ENCODE assay signal across 18 cellular contexts in the genomic region with DNA sequence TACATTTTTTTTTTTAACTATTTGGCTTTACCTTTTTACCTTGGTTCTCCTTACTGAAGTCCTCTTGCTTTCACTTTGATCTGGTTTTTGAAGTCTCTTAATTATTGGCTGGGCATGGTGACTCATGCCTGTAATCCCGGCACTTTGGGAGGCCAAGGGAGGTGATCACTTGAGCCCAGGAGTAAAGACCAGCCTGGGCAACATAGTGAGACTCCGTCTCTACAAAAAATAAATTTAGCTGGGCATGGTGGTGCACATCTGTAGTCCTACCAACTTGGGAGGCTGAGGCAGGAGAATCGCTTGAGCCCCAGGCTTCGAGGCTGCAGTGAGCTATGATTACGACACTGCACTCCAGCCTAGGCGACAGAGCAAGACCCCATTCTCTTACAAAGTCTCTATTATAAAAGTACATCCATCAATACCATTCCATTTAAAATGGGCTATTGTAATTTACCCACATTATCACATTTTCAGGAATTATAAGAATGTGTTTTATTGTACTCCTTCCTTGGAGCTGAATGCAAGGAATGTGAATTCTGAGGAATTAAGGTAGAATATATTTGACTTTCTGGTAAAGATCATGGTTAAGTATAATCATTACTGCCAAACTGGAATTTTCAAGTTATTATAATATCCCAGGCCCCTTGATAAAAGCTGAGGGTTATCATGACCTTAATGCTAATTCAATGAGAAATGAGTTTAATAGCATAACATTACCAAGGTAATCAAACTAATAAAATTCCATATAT. TPM values are rescaled to one million over a fixed set of nuclear protein-coding genes. Genes with fewer than 3 reads are reported as not detected.
DNase-seq lines count a peak whose midpoint lies in the region; TF ChIP-seq lines count a peak whose summit lies in the region.
"Had no signal": no experiment of that assay in that cellular context is flagged by ENCODE, and none has a peak within 500 bp of the region (broad histone marks: within the 10 kb centered on the region; RNA-seq: fewer than 3 reads in every experiment).

No MANE protein-coding gene starts in this region.

- peaks cover 66% of the 10 kb centered on the region for H3K4me1 Mint-ChIP-seq in activated naive CD4-positive, alpha-beta T cell treated with anti-CD3 and anti-CD28 coated beads, Interleukin-2, amount 50 U/mL, for 24 hours
- peaks cover 15% of the 10 kb centered on the region for H3K4me1 Mint-ChIP-seq in type B pancreatic cell (ENCODE audit: unreplicated experiment)

- no peak for TF ChIP-seq CTCF in fibroblast of villous mesenchyme (IDR thresholded peaks at IDR 0.05; ENCODE audit: insufficient read depth, low read depth, low read length)
- TF ChIP-seq CTCF in type B pancreatic cell (conservative IDR thresholded peaks at IDR 0.05): no peak
- TF ChIP-seq CTCF in ascending aorta (IDR thresholded peaks at IDR 0.05): no peak

- no peaks in the 10 kb centered on the region for H3K9me3 Mint-ChIP-seq in activated naive CD4-positive, alpha-beta T cell treated with anti-CD3 and anti-CD28 coated beads, Interleukin-2, amount 50 U/mL, for 24 hours
- H3K9me3 Mint-ChIP-seq in type B pancreatic cell: no peaks in the 10 kb centered on the region
- H3K9me3 Mint-ChIP-seq: stimulated activated memory B cell treated with anti-CD40 and anti-IgM and Interleukin-4, amounts not matched to agents 10 μg/mL and 1 μg/mL and 100 μg/mL, for 72 hours had no signal

- no peaks in the 10 kb centered on the region for H3K27me3 Mint-ChIP-seq in activated naive CD4-positive, alpha-beta T cell treated with anti-CD3 and anti-CD28 coated beads, Interleukin-2, amount 50 U/mL, for 24 hours
- no peaks in the 10 kb centered on the region for H3K27me3 Mint-ChIP-seq in type B pancreatic cell
- H3K27me3 Mint-ChIP-seq: stimulated activated memory B cell treated with anti-CD40 and anti-IgM and Interleukin-4, amounts not matched to agents 10 μg/mL and 1 μg/mL and 100 μg/mL, for 72 hours had no signal

- no peak overlapping the region for H3K4me3 ChIP-seq in fibroblast of villous mesenchyme (ENCODE audit: low read depth, low read length)
- H3K4me3 ChIP-seq in ascending aorta: no peak overlapping the region
- H3K4me3 ChIP-seq: body of pancreas, esophagus muscularis mucosa, mucosa of descending colon, skin epidermis had no signal

- H3K27ac ChIP-seq in ascending aorta: no peak overlapping the region
- H3K27ac ChIP-seq: body of pancreas, parathyroid adenoma, skin epidermis, VCaP had no signal

- no peak for DNase-seq in activated naive CD4-positive, alpha-beta T cell treated with anti-CD3 and anti-CD28 coated beads, Interleukin-2, amount 50 U/mL, for 16 hours
- DNase-seq in M059J (ENCODE audit: low read depth) (peak; percentile 71), fibroblast of villous mesenchyme (ENCODE audit: low read depth) (peak; percentile 20), type B pancreatic cell (ENCODE audit: extremely low spot score, unreplicated experiment) (no peak), ascending aorta (ENCODE audit: low spot score in 2 of 2) (no peak), KBM-7 (no peak), head of caudate nucleus (no peak)
- DNase-seq: activated effector memory CD4-positive, alpha-beta T cell treated with anti-CD3 and anti-CD28 coated beads, Interleukin-2, amount 50 U/mL, for 16 hours; body of pancreas; COR-L47; mucosa of descending colon; NCI-H526 had no signal

- no peaks in the 10 kb centered on the region for H3K9me3 ChIP-seq in ascending aorta
- H3K9me3 ChIP-seq: body of pancreas, esophagus muscularis mucosa, mucosa of descending colon had no signal

- H3K27me3 ChIP-seq in ascending aorta: no peaks in the 10 kb centered on the region
- H3K27me3 ChIP-seq: body of pancreas, esophagus muscularis mucosa had no signal

- H3K27ac Mint-ChIP-seq in activated naive CD4-positive, alpha-beta T cell treated with anti-CD3 and anti-CD28 coated beads, Interleukin-2, amount 50 U/mL, for 24 hours: peak overlapping the region; percentile 55
- H3K27ac Mint-ChIP-seq in type B pancreatic cell: peak overlapping the region; percentile 53

- intact Hi-C loops in ascending aorta (cut with DNase I) (no loop called here), head of caudate nucleus (cut with DNase I) (no loop called here)

- peaks cover 8 to 23% of the 10 kb centered on the region in 2 donors for H3K36me3 ChIP-seq in ascending aorta

- H3K36me3 Mint-ChIP-seq in activated naive CD4-positive, alpha-beta T cell treated with anti-CD3 and anti-CD28 coated beads, Interleukin-2, amount 50 U/mL, for 24 hours: peaks cover 15% of the 10 kb centered on the region
- H3K36me3 Mint-ChIP-seq in type B pancreatic cell: peaks cover 42% of the 10 kb centered on the region

- in situ Hi-C loops in KBM-7 (cut with MboI; ENCODE audit: low pct_unique_long_range_greater_than_20kb, low sequenced_read_pairs): no loop called here

- H3K4me1 ChIP-seq in ascending aorta: peaks cover 0 to 6% of the 10 kb centered on the region in 2 donors
- H3K4me1 ChIP-seq: parathyroid adenoma had no signal

- H3K4me3 Mint-ChIP-seq in activated naive CD4-positive, alpha-beta T cell treated with anti-CD3 and anti-CD28 coated beads, Interleukin-2, amount 50 U/mL, for 24 hours: no peak overlapping the region
- no peak overlapping the region for H3K4me3 Mint-ChIP-seq in type B pancreatic cell
- H3K4me3 Mint-ChIP-seq: stimulated activated memory B cell treated with anti-CD40 and anti-IgM and Interleukin-4, amounts not matched to agents 10 μg/mL and 1 μg/mL and 100 μg/mL, for 72 hours had no signal

RNA-seq across cellular contexts. Expression of a gene that starts 49.0 kb away (rescaled TPM):
- total RNA-seq in M059J (2014; rRNA removed; shearing (Covaris generic)): 17.5 and 19.2 TPM in 2 replicates
- total RNA-seq in fibroblast of villous mesenchyme (15.8 and 22.0 TPM in 2 replicates), type B pancreatic cell (ENCODE audit: low replicate concordance) (33.7 and 38.4 TPM in 2 replicates), ascending aorta (16.5 TPM)

Comparison
In these comparisons a context has a peak if more than half of its experiments do, and no peak if none do; other contexts are left out.
1. DNase-seq: peak in M059J (single experiment) and fibroblast of villous mesenchyme (single experiment); none in activated naive CD4-positive, alpha-beta T cell treated with anti-CD3 and anti-CD28 coated beads, Interleukin-2, amount 50 U/mL, for 16 hours (single experiment), type B pancreatic cell (single experiment), ascending aorta (0 of 2), KBM-7 (single experiment) and head of caudate nucleus (0 of 42).